21 cellular contexts compared by ENCODE assay signal in the genomic region with DNA sequence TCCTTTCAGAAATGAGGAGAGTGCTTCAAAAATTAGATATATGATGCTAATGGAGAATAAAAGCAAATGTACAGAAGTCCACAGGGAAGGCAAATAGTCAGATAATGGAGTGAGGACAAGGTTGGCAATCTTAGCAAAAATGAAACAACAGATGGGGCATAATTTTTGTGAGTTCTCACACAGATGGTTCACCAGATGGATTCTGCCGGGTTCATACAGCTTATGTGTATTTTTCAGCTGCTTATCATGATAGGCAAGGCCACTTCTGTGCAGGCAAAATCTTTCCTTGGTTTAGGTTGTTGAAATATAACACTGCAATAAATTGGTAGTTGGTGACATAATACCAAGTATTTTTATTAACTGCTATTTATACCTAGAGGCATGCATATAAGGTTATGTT.
DNase-seq lines count a peak whose midpoint lies in the region; ATAC-seq and TF ChIP-seq lines count a peak whose summit lies in the region.
"Had no signal": no experiment of that assay in that cellular context is flagged by ENCODE, and none has a peak within 500 bp of the region (broad histone marks: within the 10 kb centered on the region; RNA-seq: fewer than 3 reads in every experiment).

No MANE protein-coding gene starts in this region.

- no peak for ATAC-seq in GM18907 (IDR thresholded peaks at IDR 0.05; ENCODE audit: unreplicated experiment)
- ATAC-seq: Panc1, SK-N-SH treated with all-trans-retinoic acid at 6 μM for 48 hours had no signal

- no peak for TF ChIP-seq CTCF in GM10248 (IDR thresholded peaks at IDR 0.05; ENCODE audit: control extremely low read depth, extremely low read depth, low read depth, missing control alignments)

- DNase-seq in NCI-H1092 treated with DMSO at 0.1 percent for 48 hours (lab: John Stamatoyannopoulos, UW) = peak; percentile 19
- DNase-seq in NCI-H1092 (lab: John Stamatoyannopoulos, UW) = no peak
- peak; percentile 72 to 96 for DNase-seq in NCI-H524 (lab: John Stamatoyannopoulos, UW)
- DNase-seq in cerebellar nuclear complex (lab: John Stamatoyannopoulos, UW) = peak; percentile 19 to 31
- no peak for DNase-seq in NCI-H226
- no peak for DNase-seq in GM10248 (ENCODE audit: extremely low spot score)
- no peak for DNase-seq in activated CD4-positive, alpha-beta T cell treated with anti-CD3 and anti-CD28 coated beads, Interleukin-2, amount 50 U/mL, for 1 hour
- DNase-seq: ACHN; Caco-2; CD4-positive, alpha-beta memory T cell; DMS53; GF-D8; IMR-90; NCI-H1105 treated with DMSO at 0.1 percent for 48 hours; NCI-H2081 treated with DMSO at 0.1 percent for 48 hours; NCI-H2227 treated with DMSO at 0.1 percent for 48 hours; NCI-H526 treated with DMSO at 0.1 percent for 48 hours; NK-92 treated with Interleukin-12 subunit alpha and Interleukin-12 subunit beta, amount 100 ng/mL, for 24 hours had no signal

- POLR2A ChIA-PET in GM10248 (lab: Yijun Ruan, JAX) = no interaction called here

- CTCF ChIA-PET in GM10248 (lab: Yijun Ruan, JAX) = no interaction called here

Comparison
In these comparisons a context has a peak if more than half of its experiments do, and no peak if none do; other contexts are left out.
1. DNase-seq: peak in NCI-H1092 treated with DMSO at 0.1 percent for 48 hours (single experiment), NCI-H524 (2 of 2) and cerebellar nuclear complex (2 of 2); none in NCI-H1092 (single experiment), NCI-H226 (single experiment), GM10248 (single experiment) and activated CD4-positive, alpha-beta T cell treated with anti-CD3 and anti-CD28 coated beads, Interleukin-2, amount 50 U/mL, for 1 hour (single experiment).